Comparison of ENCODE assay signal across 8 cellular contexts in genomic region chr16:68445458-68445857, GRCh38. TPM values are rescaled to one million over a fixed set of nuclear protein-coding genes. Genes with fewer than 3 reads are reported as not detected.
DNase-seq lines count a peak whose midpoint lies in the region; ATAC-seq, FAIRE-seq and TF ChIP-seq lines count a peak whose summit lies in the region.

No MANE protein-coding gene starts in this region.

- FAIRE-seq in endothelial cell of umbilical vein (lab: Jason Lieb, UNC): no peak

- no peaks in the 10 kb centered on the region for H4K20me1 ChIP-seq in endothelial cell of umbilical vein (replicated peaks; ENCODE audit: control insufficient read depth, extremely low read depth, insufficient read depth, low read length)

- CTCF ChIA-PET in endothelial cell of umbilical vein (lab: Charles Lee): interaction anchor here (1.0 kb wide), 2 partner anchors 10 to 65 kb away, joined by 3 to 5 read pairs; no protein-coding TSS in a partner anchor

- intact Hi-C loops in endothelial cell of umbilical vein (cut with micrococcal nuclease): loop anchor here (1.0 kb wide), 1 partner anchor 65 kb away; no protein-coding TSS in a partner anchor

- TF ChIP-seq CTCF in endothelial cell of umbilical vein (IDR thresholded peaks at IDR 0.05; ENCODE audit: extremely low read depth in 1 of 2, insufficient read depth in 1 of 2, low read depth in 1 of 2, low read length in 2 of 2): peak; percentile 44 to 55
- peak; percentile 49 for TF ChIP-seq CTCF in progenitor cell of endocrine pancreas (IDR thresholded peaks at IDR 0.05; ENCODE audit: unreplicated experiment)

- no peak for TF ChIP-seq POLR2A in endothelial cell of umbilical vein (IDR thresholded peaks at IDR 0.05; ENCODE audit: low read depth, low read length)

- no peak overlapping the region for H2AFZ ChIP-seq in endothelial cell of umbilical vein (ENCODE audit: low read depth, low read length)

- no peak for ATAC-seq in activated T-cell treated with anti-CD3 and anti-CD28 coated beads, Interleukin-2, amount 50 U/mL, for 72 hours (replicated peaks in 1 of 2)
- ATAC-seq in GM18873 (IDR thresholded peaks at IDR 0.05; ENCODE audit: low FRiP score, unreplicated experiment): no peak

- no peaks in the 10 kb centered on the region for H3K27me3 ChIP-seq in MG63
- peaks cover 6 to 8% of the 10 kb centered on the region in 2 experiments for H3K27me3 ChIP-seq in endothelial cell of umbilical vein (ENCODE audit: control insufficient read depth in 2 of 2, insufficient read depth in 2 of 2, low read length in 2 of 2)

- H3K27me3 Mint-ChIP-seq in activated T-cell treated with anti-CD3 and anti-CD28 coated beads, Interleukin-2, amount 50 U/mL, for 72 hours (ENCODE audit: low read depth): peaks cover 49% of the 10 kb centered on the region
- peaks cover 53% of the 10 kb centered on the region for H3K27me3 Mint-ChIP-seq in activated T-cell treated with anti-CD3 and anti-CD28 coated beads, Interleukin-2, amount 50 U/mL, for 24 hours
- H3K27me3 Mint-ChIP-seq in progenitor cell of endocrine pancreas: peaks cover 29% of the 10 kb centered on the region

- H3K4me3 ChIP-seq in MG63 (no peak overlapping the region), endothelial cell of umbilical vein (replicated peaks in 1 of 3; ENCODE audit: insufficient read depth in 1 of 3, low read depth in 1 of 3, low read length in 3 of 3) (no peak overlapping the region)

- H3K4me1 ChIP-seq in endothelial cell of umbilical vein (ENCODE audit: control insufficient read depth, extremely low read depth, insufficient read depth, low read length): no peaks in the 10 kb centered on the region

- no peaks in the 10 kb centered on the region for H3K9me1 ChIP-seq in endothelial cell of umbilical vein (replicated peaks; ENCODE audit: control insufficient read depth, extremely low read depth, insufficient read depth, low read length)

- no peaks in the 10 kb centered on the region for H3K9me3 ChIP-seq in MG63
- no peaks in the 10 kb centered on the region for H3K9me3 ChIP-seq in endothelial cell of umbilical vein (replicated peaks; ENCODE audit: control insufficient read depth, insufficient read depth, low read length)

- no peak overlapping the region for H3K9ac ChIP-seq in endothelial cell of umbilical vein (replicated peaks; ENCODE audit: extremely low read depth, insufficient read depth, low read length)

- H3K4me2 ChIP-seq in endothelial cell of umbilical vein (ENCODE audit: insufficient read depth, low read length): no peak overlapping the region

- no peak overlapping the region for H3K27ac Mint-ChIP-seq in activated T-cell treated with anti-CD3 and anti-CD28 coated beads, Interleukin-2, amount 50 U/mL, for 72 hours
- no peak overlapping the region for H3K27ac Mint-ChIP-seq in activated T-cell treated with anti-CD3 and anti-CD28 coated beads, Interleukin-2, amount 50 U/mL, for 24 hours
- H3K27ac Mint-ChIP-seq in progenitor cell of endocrine pancreas: no peak overlapping the region

- no peak overlapping the region for H3K4me3 Mint-ChIP-seq in activated T-cell treated with anti-CD3 and anti-CD28 coated beads, Interleukin-2, amount 50 U/mL, for 72 hours
- H3K4me3 Mint-ChIP-seq in activated T-cell treated with anti-CD3 and anti-CD28 coated beads, Interleukin-2, amount 50 U/mL, for 24 hours: no peak overlapping the region
- no peak overlapping the region for H3K4me3 Mint-ChIP-seq in progenitor cell of endocrine pancreas (ENCODE audit: low read depth)

- no peaks in the 10 kb centered on the region for H3K9me3 Mint-ChIP-seq in activated T-cell treated with anti-CD3 and anti-CD28 coated beads, Interleukin-2, amount 50 U/mL, for 72 hours
- no peaks in the 10 kb centered on the region for H3K9me3 Mint-ChIP-seq in activated T-cell treated with anti-CD3 and anti-CD28 coated beads, Interleukin-2, amount 50 U/mL, for 24 hours
- H3K9me3 Mint-ChIP-seq in progenitor cell of endocrine pancreas (ENCODE audit: low read depth): no peaks in the 10 kb centered on the region

- POLR2A ChIA-PET in endothelial cell of umbilical vein (lab: Charles Lee): no interaction called here

- dilution Hi-C loops in endothelial cell of umbilical vein (cut with MboI; ENCODE audit: extremely low pct_ligation_motif_present, low sequenced_read_pairs): no loop called here

- H3K4me1 Mint-ChIP-seq in activated T-cell treated with anti-CD3 and anti-CD28 coated beads, Interleukin-2, amount 50 U/mL, for 72 hours (ENCODE audit: low read depth): peaks cover 16% of the 10 kb centered on the region
- H3K4me1 Mint-ChIP-seq in activated T-cell treated with anti-CD3 and anti-CD28 coated beads, Interleukin-2, amount 50 U/mL, for 24 hours (ENCODE audit: low read depth): peaks cover 20% of the 10 kb centered on the region
- peaks cover 10% of the 10 kb centered on the region for H3K4me1 Mint-ChIP-seq in progenitor cell of endocrine pancreas (ENCODE audit: low read depth)

- no peaks in the 10 kb centered on the region for H3K36me3 Mint-ChIP-seq in activated T-cell treated with anti-CD3 and anti-CD28 coated beads, Interleukin-2, amount 50 U/mL, for 72 hours (ENCODE audit: insufficient read depth in 2 of 2)
- H3K36me3 Mint-ChIP-seq in activated T-cell treated with anti-CD3 and anti-CD28 coated beads, Interleukin-2, amount 50 U/mL, for 24 hours (ENCODE audit: low read depth): no peaks in the 10 kb centered on the region
- no peaks in the 10 kb centered on the region for H3K36me3 Mint-ChIP-seq in progenitor cell of endocrine pancreas (ENCODE audit: insufficient read depth)

- H3K36me3 ChIP-seq in MG63 (no peaks in the 10 kb centered on the region), endothelial cell of umbilical vein (ENCODE audit: control insufficient read depth in 2 of 2, extremely low read depth in 1 of 2, insufficient read depth in 2 of 2, low read length in 2 of 2) (no peaks in the 10 kb centered on the region)

- no peaks in the 10 kb centered on the region for H3K79me2 ChIP-seq in endothelial cell of umbilical vein (ENCODE audit: control insufficient read depth, insufficient read depth, low read length)

- BruUV-seq in endothelial cell of umbilical vein (replicated peaks; lab: Mats Ljungman, UMichigan): no TSS peak

- peak; percentile 64 to 66 for DNase-seq in activated T-cell treated with anti-CD3 and anti-CD28 coated beads, Interleukin-2, amount 50 U/mL, for 72 hours
- DNase-seq in activated T-cell treated with anti-CD3 and anti-CD28 coated beads, Interleukin-2, amount 50 U/mL, for 24 hours: no peak
- peak; percentile 13 for DNase-seq in MG63
- peak; percentile 35 for DNase-seq in endothelial cell of umbilical vein (ENCODE audit: low read depth, low spot score)
- DNase-seq in progenitor cell of endocrine pancreas (ENCODE audit: low spot score, unreplicated experiment): peak; percentile 17
- no peak for DNase-seq in GOT3 (lab: John Stamatoyannopoulos, UW)

- H3K27ac ChIP-seq in endothelial cell of umbilical vein (ENCODE audit: insufficient read depth, low read depth, low read length): no peak overlapping the region

TF ChIP-seq in endothelial cell of umbilical vein, 7 proteins besides CTCF, POLR2A, EP300 and RAD21:
- TF ChIP-seq EZH2 (IDR thresholded peaks at IDR 0.05; ENCODE audit: borderline replicate concordance, low read depth, low read length, severe bottlenecking) (no peak), POLR2AphosphoS5 (IDR thresholded peaks at IDR 0.05; ENCODE audit: insufficient read depth, low read depth, low read length) (no peak), GATA2 (IDR thresholded peaks at IDR 0.05; ENCODE audit: insufficient read depth, insufficient read length, low read depth, low read length) (no peak), FOS (IDR thresholded peaks at IDR 0.05; ENCODE audit: borderline replicate concordance, insufficient read depth, low read length) (no peak), JUN (IDR thresholded peaks at IDR 0.05; ENCODE audit: borderline replicate concordance, insufficient read depth, insufficient read length, low read depth) (no peak), MYC (IDR thresholded peaks at IDR 0.05; ENCODE audit: low read depth, low read length) (no peak), MAX (IDR thresholded peaks at IDR 0.05; ENCODE audit: insufficient read depth, insufficient read length) (no peak)
TF ChIP-seq in endothelial cell of umbilical vein: peak in this region for 0.

RNA-seq across cellular contexts. Expression of gene SMPD3, which starts 2.9 kb away (rescaled TPM):
- under 1 TPM in 1 of 2 donors, not detected in 1; 0.19 TPM for total RNA-seq in activated T-cell treated with anti-CD3 and anti-CD28 coated beads, Interleukin-2, amount 50 U/mL, for 72 hours
- not detected in 2 replicates for total RNA-seq in MG63 (2014; rRNA removed; shearing (Covaris generic); ENCODE audit: low replicate concordance)
- 0.79 TPM for polyA plus RNA-seq in PFSK-1 (2012; ENCODE audit: insufficient read length, low read depth)
- total RNA-seq in endothelial cell of umbilical vein: not detected in 2 replicates
- not detected in 2 replicates for polyA plus RNA-seq in endothelial cell of umbilical vein
- polyA plus RNA-seq in endothelial cell of umbilical vein (2011; cell fraction: cytosol; rRNA removed): not detected in 2 replicates
- not detected in 2 replicates for polyA plus RNA-seq in endothelial cell of umbilical vein (2011; cell fraction: nucleus; rRNA removed)
- 0.11 and 0.29 TPM in 2 replicates for polyA plus RNA-seq in endothelial cell of umbilical vein (2012)
- polyA minus RNA-seq in endothelial cell of umbilical vein: not detected in 2 replicates
- polyA minus RNA-seq in endothelial cell of umbilical vein (2011; cell fraction: cytosol; rRNA and poly(A)+ RNA removed): not detected
- not detected in 2 replicates for polyA minus RNA-seq in endothelial cell of umbilical vein (2011; cell fraction: nucleus; rRNA and poly(A)+ RNA removed)
- total RNA-seq in progenitor cell of endocrine pancreas: 1.7 and 2.8 TPM in 2 replicates

Comparison
In these comparisons a context has a peak if more than half of its experiments do, and no peak if none do; other contexts are left out.
1. DNase-seq: peak in activated T-cell treated with anti-CD3 and anti-CD28 coated beads, Interleukin-2, amount 50 U/mL, for 72 hours (2 of 2), MG63 (single experiment), endothelial cell of umbilical vein (single experiment) and progenitor cell of endocrine pancreas (single experiment); none in activated T-cell treated with anti-CD3 and anti-CD28 coated beads, Interleukin-2, amount 50 U/mL, for 24 hours (single experiment) and GOT3 (single experiment).